ENCODE assay signal across 8 cellular contexts in the genomic region with DNA sequence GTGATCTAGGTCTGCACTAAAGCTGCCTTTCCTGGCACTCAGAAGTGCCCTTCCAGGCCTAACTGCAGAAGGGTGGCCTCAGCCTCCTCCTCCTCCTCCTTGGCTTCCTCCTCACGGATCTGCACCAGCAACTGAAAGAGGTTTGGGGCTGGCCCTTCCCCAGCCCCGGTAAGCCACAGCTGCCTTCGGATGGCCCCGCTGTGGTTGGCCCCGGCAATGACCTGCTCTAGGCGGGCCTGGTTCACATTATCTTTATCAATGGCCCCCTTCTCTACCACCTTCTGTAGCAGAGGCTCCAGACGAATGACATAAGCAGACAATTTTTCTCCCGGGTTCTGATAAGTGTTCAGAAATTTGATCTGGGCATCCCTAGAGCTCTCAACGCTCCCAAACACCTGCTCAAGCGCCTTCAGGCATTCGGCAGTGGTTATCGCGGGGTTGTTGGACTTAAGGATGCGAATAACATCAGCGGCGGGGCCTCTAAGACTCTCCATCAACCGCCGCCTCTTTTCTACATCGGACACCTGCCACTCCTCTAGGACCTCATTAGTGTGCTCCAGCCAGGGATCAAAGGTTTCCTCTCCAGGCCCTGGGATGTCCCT. TPM values are rescaled to one million over a fixed set of nuclear protein-coding genes. Genes with fewer than 3 reads are reported as not detected.
DNase-seq lines count a peak whose midpoint lies in the region; ATAC-seq and TF ChIP-seq lines count a peak whose summit lies in the region.

No MANE protein-coding gene starts in this region.

- no peaks in the 10 kb centered on the region for H3K9me3 ChIP-seq in esophagus muscularis mucosa
- no peaks in the 10 kb centered on the region for H3K9me3 ChIP-seq in osteoblast (ENCODE audit: low read depth, low read length)

- H4K20me1 ChIP-seq in osteoblast (ENCODE audit: insufficient read depth, low read length) = peaks cover 24% of the 10 kb centered on the region

- peak overlapping the region; percentile 92 for H3K27ac Mint-ChIP-seq in activated CD4-positive, alpha-beta T cell treated with anti-CD3 and anti-CD28 coated beads, Interleukin-2, amount 10 ng/mL, durations not matched to agents 7 days and 5 days

- peak overlapping the region; percentile 86 for H3K4me2 ChIP-seq in osteoblast (ENCODE audit: insufficient read depth, low read length)

- CTCF ChIA-PET in activated CD4-positive, alpha-beta T cell treated with anti-CD3 and anti-CD28 coated beads, Interleukin-2, amount 10 ng/mL, durations not matched to agents 7 days and 5 days (lab: Charles Lee) = interaction anchor here (0.6 to 2.4 kb wide), 4 partner anchors 13 to 58 kb away, joined by 3 to 9 read pairs (median 4); a partner anchor contains a TSS

- H3K27me3 ChIP-seq in esophagus muscularis mucosa (no peaks in the 10 kb centered on the region), osteoblast (ENCODE audit: insufficient read depth, low read length) (no peaks in the 10 kb centered on the region), foreskin keratinocyte (no peaks in the 10 kb centered on the region)

- DNase-seq in activated CD4-positive, alpha-beta T cell treated with anti-CD3 and anti-CD28 coated beads for 24 hours (ENCODE audit: low read depth in 2 of 2) = peak; percentile 22 to 34
- DNase-seq in activated CD4-positive, alpha-beta T cell treated with anti-CD3 and anti-CD28 coated beads for 4 hours = no peak
- DNase-seq in NCI-H1092 (lab: John Stamatoyannopoulos, UW) = peak; percentile 24
- peak; percentile 42 for DNase-seq in activated CD4-positive, alpha-beta T cell treated with anti-CD3 and anti-CD28 coated beads, Interleukin-2, amount 10 ng/mL, durations not matched to agents 7 days and 5 days
- no peak for DNase-seq in esophagus muscularis mucosa (ENCODE audit: extremely low spot score)
- DNase-seq in osteoblast (ENCODE audit: insufficient read length, low spot score, missing footprints) = peak; percentile 88
- no peak for DNase-seq in foreskin keratinocyte
- DNase-seq in CD1c-positive myeloid dendritic cell (ENCODE audit: extremely low spot score) = no peak

- H3K79me2 ChIP-seq in osteoblast (ENCODE audit: insufficient read depth, low read length) = peaks cover 44% of the 10 kb centered on the region

- no peaks in the 10 kb centered on the region for H3K27me3 Mint-ChIP-seq in activated CD4-positive, alpha-beta T cell treated with anti-CD3 and anti-CD28 coated beads, Interleukin-2, amount 10 ng/mL, durations not matched to agents 7 days and 5 days

- peak overlapping the region; percentile 87 for H3K4me3 Mint-ChIP-seq in activated CD4-positive, alpha-beta T cell treated with anti-CD3 and anti-CD28 coated beads, Interleukin-2, amount 10 ng/mL, durations not matched to agents 7 days and 5 days

- peaks cover 23% of the 10 kb centered on the region for H3K36me3 Mint-ChIP-seq in activated CD4-positive, alpha-beta T cell treated with anti-CD3 and anti-CD28 coated beads, Interleukin-2, amount 10 ng/mL, durations not matched to agents 7 days and 5 days (ENCODE audit: low read depth)

- no peaks in the 10 kb centered on the region for H3K9me3 Mint-ChIP-seq in activated CD4-positive, alpha-beta T cell treated with anti-CD3 and anti-CD28 coated beads, Interleukin-2, amount 10 ng/mL, durations not matched to agents 7 days and 5 days

- intact Hi-C loops in esophagus muscularis mucosa (cut with DNase I) = loop anchor here (10.0 kb wide), 1 partner anchor 208 kb away; no protein-coding TSS in a partner anchor

- peaks cover 21% of the 10 kb centered on the region for H3K4me1 Mint-ChIP-seq in activated CD4-positive, alpha-beta T cell treated with anti-CD3 and anti-CD28 coated beads, Interleukin-2, amount 10 ng/mL, durations not matched to agents 7 days and 5 days

- POLR2A ChIA-PET in activated CD4-positive, alpha-beta T cell treated with anti-CD3 and anti-CD28 coated beads, Interleukin-2, amount 10 ng/mL, durations not matched to agents 7 days and 5 days (lab: Charles Lee) = interaction anchor here (0.8 kb wide), 1 partner anchor 48 kb away, joined by 4 read pairs; a partner anchor contains a TSS

- H3K36me3 ChIP-seq in esophagus muscularis mucosa (peaks cover 0 to 20% (median 7%) of the 10 kb centered on the region in 4 donors), osteoblast (ENCODE audit: insufficient read depth, low read length) (peaks cover 23% of the 10 kb centered on the region)

- H3K4me3 ChIP-seq in esophagus muscularis mucosa (peak overlapping the region; percentile 70 to 97 (median 77)), osteoblast (ENCODE audit: insufficient read depth, low read length) (peak overlapping the region; percentile 81)

- ATAC-seq in foreskin keratinocyte = no peak

- no peak for TF ChIP-seq EP300 in esophagus muscularis mucosa (IDR thresholded peaks at IDR 0.05)

- 16% methylated on average over 14 of the region's 19 CpGs for WGBS in esophagus muscularis mucosa

- TF ChIP-seq POLR2A in esophagus muscularis mucosa (IDR thresholded peaks at IDR 0.05; ENCODE audit: low read depth) = no peak

- TF ChIP-seq CTCF in esophagus muscularis mucosa (IDR thresholded peaks at IDR 0.05) (no peak), osteoblast (IDR thresholded peaks at IDR 0.05; ENCODE audit: extremely low read depth, low read depth, low read length) (no peak), foreskin keratinocyte (conservative IDR thresholded peaks at IDR 0.05) (no peak)

- peaks cover 28 to 58% (median 54%) of the 10 kb centered on the region in 4 donors for H3K4me1 ChIP-seq in esophagus muscularis mucosa
- H3K4me1 ChIP-seq in osteoblast (ENCODE audit: insufficient read depth, low read length) = peaks cover 22% of the 10 kb centered on the region
- H3K4me1 ChIP-seq in foreskin keratinocyte = peaks cover 17% of the 10 kb centered on the region

- no peak overlapping the region for H2AFZ ChIP-seq in osteoblast (ENCODE audit: low read length)

- H3K27ac ChIP-seq in esophagus muscularis mucosa (replicated peaks in 1 of 4) (peak overlapping the region; percentile 88 to 98 (median 96)), osteoblast (ENCODE audit: low read depth, low read length) (peak overlapping the region; percentile 39), foreskin keratinocyte (no peak overlapping the region)

RNA-seq across cellular contexts. Expression of a gene that starts 1.5 kb away (rescaled TPM):
- 10 to 100 TPM; 23.3 to 25.9 TPM for total RNA-seq in activated CD4-positive, alpha-beta T cell treated with anti-CD3 and anti-CD28 coated beads, Interleukin-2, amount 10 ng/mL, durations not matched to agents 7 days and 5 days
- total RNA-seq in esophagus muscularis mucosa (10 to 100 TPM; 34.8 to 74.2 (median 55.0) TPM), osteoblast (40.1 and 40.2 TPM in 2 replicates), foreskin keratinocyte (12.2 and 13.6 TPM in 2 replicates)
- polyA plus RNA-seq in foreskin keratinocyte = 9.6 TPM in 2 replicates

Comparison
In these comparisons a context has a peak if more than half of its experiments do, and no peak if none do; other contexts are left out.
1. DNase-seq: peak in activated CD4-positive, alpha-beta T cell treated with anti-CD3 and anti-CD28 coated beads for 24 hours (2 of 2), NCI-H1092 (single experiment), activated CD4-positive, alpha-beta T cell treated with anti-CD3 and anti-CD28 coated beads, Interleukin-2, amount 10 ng/mL, durations not matched to agents 7 days and 5 days (single experiment) and osteoblast (single experiment); none in activated CD4-positive, alpha-beta T cell treated with anti-CD3 and anti-CD28 coated beads for 4 hours (0 of 2), esophagus muscularis mucosa (single experiment), foreskin keratinocyte (0 of 2) and CD1c-positive myeloid dendritic cell (single experiment).